Comparison of ENCODE assay signal across 9 cellular contexts in genomic region chr16:75074920-75075687, GRCh38. TPM values are rescaled to one million over a fixed set of nuclear protein-coding genes. Genes with fewer than 3 reads are reported as not detected.
A peak's percentile ranks its signal among the peaks of the same experiment; 100 is the strongest.
DNase-seq lines count a peak whose midpoint lies in the region; ATAC-seq, FAIRE-seq and TF ChIP-seq lines count a peak whose summit lies in the region.
"Had no signal": no experiment of that assay in that cellular context is flagged by ENCODE, and none has a peak within 500 bp of the region (broad histone marks: within the 10 kb centered on the region; RNA-seq: fewer than 3 reads in every experiment).

No MANE protein-coding gene starts in this region.

- peak overlapping the region; percentile 39 for H3K9ac ChIP-seq in GM12878 (ENCODE audit: control insufficient read depth, insufficient read depth, low read length)
- no peak overlapping the region for H3K9ac ChIP-seq in GM23248

- POLR2A ChIA-PET in GM12878 (lab: Charles Lee) = interaction anchor here (0.6 to 1.4 kb wide), 3 partner anchors 63 to 132 kb away, joined by 3 to 5 read pairs (median 4); no protein-coding TSS in a partner anchor

- FAIRE-seq in GM12878 (lab: Jason Lieb, UNC) = peak; percentile 90
- FAIRE-seq in urothelium cell line (lab: Jason Lieb, UNC) = no peak

- peak; percentile 58 for TF ChIP-seq POLR2A in GM12878 (IDR thresholded peaks at IDR 0.05; ENCODE audit: low read depth, low read length)

- DNase-seq in T-helper 22 cell (ENCODE audit: low read depth) (peak; percentile 83), GM12878 (ENCODE audit: low read depth, low spot score) (peak; percentile 96), GM23248 (no peak), nephron progenitor cell (no peak), urothelium cell line (ENCODE audit: low spot score) (no peak)
- DNase-seq in stimulated activated CD4-positive, alpha-beta T cell treated with anti-CD3 and anti-CD28 coated beads, Interleukin-15, amount 100 ng/mL, for 24 hours = peak; percentile 83

- H3K36me3 Mint-ChIP-seq in nephron progenitor cell (ENCODE audit: low read depth) = peaks cover 34% of the 10 kb centered on the region

- no peak for TF ChIP-seq CTCF in GM12878 (IDR thresholded peaks at IDR 0.05 in 2 of 3, conservative IDR thresholded peaks at IDR 0.05 in 1 of 3; ENCODE audit: control insufficient read depth in 2 of 3, extremely low read depth in 1 of 3, insufficient read depth in 1 of 3, low read depth in 3 of 3, low read length in 3 of 3)
- TF ChIP-seq CTCF in nephron progenitor cell (IDR thresholded peaks at IDR 0.05) = no peak

- peaks cover 32% of the 10 kb centered on the region for H3K4me1 Mint-ChIP-seq in nephron progenitor cell

- H3F3A ChIP-seq in GM23248 (ENCODE audit: insufficient read depth) = no peaks in the 10 kb centered on the region

- CTCF ChIA-PET in GM12878 (lab: Yijun Ruan, JAX) = interaction anchor here (1.0 to 2.1 kb wide), 5 partner anchors 36 to 212 kb away, joined by 4 to 9 read pairs (median 6); partner anchors contain the start of gene ZNRF1

- SMC1A ChIA-PET in GM12878 (lab: Charles Lee; ENCODE audit: uncharacterized antibody, unreplicated experiment) = interaction anchor here (0.9 to 1.6 kb wide), 12 partner anchors 12 to 82 kb away, joined by 3 to 10 read pairs (median 4); partner anchors contain the start of gene ZNRF1

- intact Hi-C loops in GM12878 (cut with micrococcal nuclease; ENCODE audit: unreplicated experiment) = loop anchor here (1.0 to 5.0 kb wide), 3 partner anchors 37 to 77 kb away; no protein-coding TSS in a partner anchor

- TF ChIP-seq EP300 in GM12878 (IDR thresholded peaks at IDR 0.05; ENCODE audit: borderline replicate concordance in 1 of 2, control insufficient read depth in 1 of 2, low read depth in 2 of 2, low read length in 2 of 2) = peak; percentile 16 to 22; a peak in 2 of 4 replicates

- no peaks in the 10 kb centered on the region for H3K27me3 Mint-ChIP-seq in nephron progenitor cell (ENCODE audit: low read depth, poor library complexity)

- H3K4me1 ChIP-seq in GM12878 (ENCODE audit: control insufficient read depth, insufficient read depth, low read length) (peaks cover 21% of the 10 kb centered on the region), GM23248 (ENCODE audit: insufficient read depth) (no peaks in the 10 kb centered on the region)

- H3K4me3 ChIP-seq in GM12878 (peak overlapping the region; percentile 41; the same call in 1 of the 2 replicates), GM23248 (no peak overlapping the region)

- H4K20me1 ChIP-seq in GM12878 (ENCODE audit: control insufficient read depth, insufficient read depth) = no peaks in the 10 kb centered on the region
- no peaks in the 10 kb centered on the region for H4K20me1 ChIP-seq in GM23248 (ENCODE audit: insufficient read depth)

- 0 out of 2 replicates have a peak, but pooled peaks have one; percentile 18 for TF ChIP-seq RAD21 in GM12878 (IDR thresholded peaks at IDR 0.05; ENCODE audit: insufficient read depth, low read depth, low read length)

- H3K9me3 ChIP-seq in GM12878 (replicated peaks; ENCODE audit: control insufficient read depth, insufficient read depth, low read length) (no peaks in the 10 kb centered on the region), GM23248 (ENCODE audit: low read depth) (no peaks in the 10 kb centered on the region)

- no peak overlapping the region for H3K27ac Mint-ChIP-seq in nephron progenitor cell

- H3K27ac ChIP-seq in GM12878 (ENCODE audit: control insufficient read depth, insufficient read depth) (peak overlapping the region; percentile 80), GM23248 (no peak overlapping the region)

- WGBS in GM12878 (ENCODE audit: insufficient coverage, insufficient replicate concordance, low lambda C conversion rate, missing lambda C conversion rate) = 2% methylated on average over 12 of the region's 12 CpGs
- 82 to 83% methylated on average over 12 of the region's 12 CpGs for WGBS in GM23248 (ENCODE audit: low coverage in 1 of 2, low lambda C conversion rate in 2 of 2, missing lambda C conversion rate in 2 of 2), 2 experiments

- peak; percentile 97 for ATAC-seq in GM19324 (IDR thresholded peaks at IDR 0.05; ENCODE audit: low FRiP score, unreplicated experiment)
- peak; percentile 87 for ATAC-seq in HG03280 (IDR thresholded peaks at IDR 0.05; ENCODE audit: unreplicated experiment)
- peak; percentile 97 for ATAC-seq in GM12878

- RAD21 ChIA-PET in GM12878 (lab: Charles Lee; ENCODE audit: unreplicated experiment) = interaction anchor here (1.1 to 2.8 kb wide), 5 partner anchors 31 to 365 kb away, joined by 3 to 9 read pairs (median 5); no protein-coding TSS in a partner anchor

- in situ Hi-C loops in GM12878 (cut with MboI) = no loop called here
- in situ Hi-C loops in GM23248 (cut with MboI) = no loop called here

- H3K4me3 Mint-ChIP-seq in nephron progenitor cell = no peak overlapping the region
- H3K4me3 Mint-ChIP-seq: neural crest cell had no signal

- H3K36me3 ChIP-seq in GM12878 (ENCODE audit: control insufficient read depth in 2 of 2, insufficient read depth in 2 of 2, low read length in 1 of 2) = no peaks in the 10 kb centered on the region
- H3K36me3 ChIP-seq in GM23248 (ENCODE audit: low read depth) = no peaks in the 10 kb centered on the region

- H3K4me2 ChIP-seq in GM12878 (ENCODE audit: control insufficient read depth, insufficient read depth) (peak overlapping the region; percentile 97), GM23248 (ENCODE audit: unreplicated experiment) (no peak overlapping the region)

- H3K27me3 ChIP-seq in GM12878 (replicated peaks in 1 of 2; ENCODE audit: control insufficient read depth in 2 of 2, insufficient read depth in 2 of 2, low read length in 1 of 2) (no peaks in the 10 kb centered on the region), GM23248 (replicated peaks; ENCODE audit: insufficient read depth) (no peaks in the 10 kb centered on the region)

- H3K79me2 ChIP-seq in GM12878 (ENCODE audit: control insufficient read depth, insufficient read depth, low read length) (peaks cover 12% of the 10 kb centered on the region), GM23248 (ENCODE audit: insufficient read depth) (peaks cover 50% of the 10 kb centered on the region)

- H3K9me3 Mint-ChIP-seq in nephron progenitor cell = peaks cover 26% of the 10 kb centered on the region

- H2AFZ ChIP-seq in GM12878 (ENCODE audit: control insufficient read depth, low read depth, low read length) = peak overlapping the region; percentile 77
- no peak overlapping the region for H2AFZ ChIP-seq in GM23248

- H3K9me2 ChIP-seq in GM23248 (ENCODE audit: insufficient read depth) = no peaks in the 10 kb centered on the region

- no TSS peak for BruUV-seq in GM12878 (replicated peaks; lab: Mats Ljungman, UMichigan)

TF ChIP-seq in GM12878, 131 proteins besides CTCF, POLR2A, EP300 and RAD21 (continues in another document):
- TF ChIP-seq BMI1 (IDR thresholded peaks at IDR 0.05; ENCODE audit: borderline replicate concordance) (no peak), STAT1 (conservative IDR thresholded peaks at IDR 0.05) (no peak), MLLT1 (IDR thresholded peaks at IDR 0.05) (0 out of 2 replicates have a peak, but pooled peaks have one; percentile 50), GABPA (IDR thresholded peaks at IDR 0.05; ENCODE audit: low read depth) (peak; percentile 15; the same call in 1 of the 2 replicates), ATF2 (IDR thresholded peaks at IDR 0.05; ENCODE audit: low read length) (no peak), DPF2 (IDR thresholded peaks at IDR 0.05) (peak; percentile 83; the same call in 1 of the 2 replicates), MYB (IDR thresholded peaks at IDR 0.05; ENCODE audit: borderline replicate concordance, low read depth, low read length) (peak; percentile 85; the same call in 1 of the 2 replicates)

RNA-seq across cellular contexts. Expression of gene LDHD, which starts 41.5 kb away (rescaled TPM):
- not detected in 2 replicates for total RNA-seq in GM12878 (2013; cell fraction: nucleolus; rRNA removed)
- total RNA-seq in GM12878 (2014; rRNA removed) (not detected in 2 replicates), GM12878 (2014; rRNA removed; fragmentation: Illumina TruSeq; extraction: Trizol) (not detected in 2 replicates), GM12878 (2021) (0.10 TPM in 1 of 2 replicates, not detected in the other)
- not detected for polyA plus RNA-seq in GM12878 (2011; ENCODE audit: low read depth)
- polyA plus RNA-seq in GM12878 (2011; rRNA removed) (not detected in 2 replicates), GM12878 (2014; fragmentation: Illumina TruSeq; extraction: Trizol) (not detected in 2 replicates), GM12878 (2014; fragmentation: Nextera tagmentation; extraction: Ambion mirVana) (not detected), GM12878 (2014; rRNA removed) (0.04 and 0.12 TPM in 2 replicates), GM12878 (2016; fragmentation: Nextera tagmentation; extraction: Ambion mirVana) (not detected), GM23248 (2016; fragmentation: Nextera tagmentation; extraction: Ambion mirVana) (0.81 and 1.1 TPM in 2 replicates)
- not detected in 2 replicates for polyA plus RNA-seq in GM12878 (2011; cell fraction: cytosol; rRNA removed)
- not detected in 2 replicates for polyA plus RNA-seq in GM12878 (2011; cell fraction: nucleus; rRNA removed)
- polyA plus RNA-seq in GM12878 (2012) = not detected in 2 replicates
- polyA minus RNA-seq in GM12878 (2011; rRNA and poly(A)+ RNA removed) = not detected in 2 replicates
- polyA minus RNA-seq in GM12878 (2011; cell fraction: cytosol; rRNA and poly(A)+ RNA removed) = not detected in 2 replicates
- not detected in 2 replicates for polyA minus RNA-seq in GM12878 (2011; cell fraction: nucleus; rRNA and poly(A)+ RNA removed)
- total RNA-seq in GM23248 (2014; rRNA removed; shearing (Covaris generic)) = 0.38 and 0.65 TPM in 2 replicates

Comparison
In these comparisons a context has a peak if more than half of its experiments do, and no peak if none do; other contexts are left out.
1. DNase-seq: peak in T-helper 22 cell (single experiment), GM12878 (single experiment) and stimulated activated CD4-positive, alpha-beta T cell treated with anti-CD3 and anti-CD28 coated beads, Interleukin-15, amount 100 ng/mL, for 24 hours (single experiment); none in GM23248 (single experiment), nephron progenitor cell (single experiment) and urothelium cell line (single experiment).
2. Peak in every context shown above with its lines, with median percentiles within 50 percentile points of each other: ATAC-seq.